ENCODE assay signal across 8 cellular contexts in the genomic region with DNA sequence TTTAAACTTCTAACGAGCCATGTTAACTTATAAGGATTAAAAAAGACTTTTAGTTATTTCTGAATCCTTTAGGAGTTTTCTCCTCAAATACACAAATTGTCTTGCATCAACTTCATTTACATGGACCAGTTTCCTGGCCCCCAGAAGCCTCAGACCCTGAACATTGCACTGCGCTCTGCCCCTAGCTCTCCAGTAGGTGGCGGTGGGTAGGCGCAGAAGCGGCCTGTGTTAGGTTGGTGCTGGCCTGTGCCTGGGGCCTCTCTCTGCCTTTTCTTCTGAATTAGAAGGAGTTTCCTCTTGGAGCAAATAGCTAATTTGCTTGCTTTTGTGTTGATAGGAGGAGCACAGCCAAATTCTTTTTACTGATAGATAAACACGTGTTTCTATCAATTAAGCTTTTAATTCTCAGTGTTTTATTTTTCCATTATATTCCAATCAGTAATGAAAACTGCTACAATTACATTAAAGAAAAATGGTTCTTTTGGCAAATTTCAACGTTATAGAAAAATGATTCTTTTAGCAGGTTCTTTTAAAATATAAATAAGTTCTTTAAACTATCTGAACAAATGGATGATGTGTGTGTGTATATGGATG. TPM values are rescaled to one million over a fixed set of nuclear protein-coding genes. Genes with fewer than 3 reads are reported as not detected.
DNase-seq lines count a peak whose midpoint lies in the region; ATAC-seq and TF ChIP-seq lines count a peak whose summit lies in the region.

No MANE protein-coding gene starts in this region.

- no peak overlapping the region for H3K27ac ChIP-seq in lower lobe of right lung

- peak; percentile 93 for ATAC-seq in GM19455 (IDR thresholded peaks at IDR 0.05; ENCODE audit: unreplicated experiment)
- peak; percentile 65 for ATAC-seq in HG03469 (IDR thresholded peaks at IDR 0.05; ENCODE audit: unreplicated experiment)
- ATAC-seq in lower lobe of right lung, result peak; percentile 84 to 89

- TF ChIP-seq CTCF in lower lobe of right lung (IDR thresholded peaks at IDR 0.05), result peak; percentile 92

- intact Hi-C loops in lower lobe of right lung (cut with DNase I), result no loop called here

- H3K4me1 ChIP-seq in lower lobe of right lung, result no peaks in the 10 kb centered on the region

- H3K9me3 ChIP-seq in lower lobe of right lung, result no peaks in the 10 kb centered on the region

- DNase-seq in CMK (ENCODE audit: low read depth) (peak; percentile 44), NCI-H526 (lab: John Stamatoyannopoulos, UW) (peak; percentile 31 to 80), lower lobe of right lung (peak; percentile 73)
- DNase-seq in activated CD4-positive, alpha-beta T cell treated with anti-CD3 and anti-CD28 coated beads, Interleukin-2, amount 50 U/mL, for 24 hours (ENCODE audit: low read depth in 1 of 2, low spot score in 1 of 2), result peak; percentile 5 to 17
- DNase-seq in effector CD4-positive, alpha-beta T cell, result peak; percentile 16
- peak; percentile 38 for DNase-seq in stimulated activated CD8-positive, alpha-beta memory T cell treated with anti-CD3 and anti-CD28 coated beads, Interleukin-4, amount 100 ng/mL, for 24 hours (ENCODE audit: low read depth)

- H3K4me3 ChIP-seq in lower lobe of right lung, result no peak overlapping the region

- H3K36me3 ChIP-seq in lower lobe of right lung, result peaks cover 9% of the 10 kb centered on the region

- H3K27me3 ChIP-seq in lower lobe of right lung (ENCODE audit: low read depth), result no peaks in the 10 kb centered on the region

RNA-seq across cellular contexts. Expression of a gene that starts 44.4 kb away (rescaled TPM):
- 15.7 TPM for total RNA-seq in lower lobe of right lung

Comparison
In these comparisons a context has a peak if more than half of its experiments do, and no peak if none do; other contexts are left out.
1. DNase-seq: peak in every context shown above with its lines; median percentile 73 in lower lobe of right lung; 56 in NCI-H526; 44 in CMK; 38 in stimulated activated CD8-positive, alpha-beta memory T cell treated with anti-CD3 and anti-CD28 coated beads, Interleukin-4, amount 100 ng/mL, for 24 hours; 16 in effector CD4-positive, alpha-beta T cell; 11 in activated CD4-positive, alpha-beta T cell treated with anti-CD3 and anti-CD28 coated beads, Interleukin-2, amount 50 U/mL, for 24 hours.